In the genomic region with DNA sequence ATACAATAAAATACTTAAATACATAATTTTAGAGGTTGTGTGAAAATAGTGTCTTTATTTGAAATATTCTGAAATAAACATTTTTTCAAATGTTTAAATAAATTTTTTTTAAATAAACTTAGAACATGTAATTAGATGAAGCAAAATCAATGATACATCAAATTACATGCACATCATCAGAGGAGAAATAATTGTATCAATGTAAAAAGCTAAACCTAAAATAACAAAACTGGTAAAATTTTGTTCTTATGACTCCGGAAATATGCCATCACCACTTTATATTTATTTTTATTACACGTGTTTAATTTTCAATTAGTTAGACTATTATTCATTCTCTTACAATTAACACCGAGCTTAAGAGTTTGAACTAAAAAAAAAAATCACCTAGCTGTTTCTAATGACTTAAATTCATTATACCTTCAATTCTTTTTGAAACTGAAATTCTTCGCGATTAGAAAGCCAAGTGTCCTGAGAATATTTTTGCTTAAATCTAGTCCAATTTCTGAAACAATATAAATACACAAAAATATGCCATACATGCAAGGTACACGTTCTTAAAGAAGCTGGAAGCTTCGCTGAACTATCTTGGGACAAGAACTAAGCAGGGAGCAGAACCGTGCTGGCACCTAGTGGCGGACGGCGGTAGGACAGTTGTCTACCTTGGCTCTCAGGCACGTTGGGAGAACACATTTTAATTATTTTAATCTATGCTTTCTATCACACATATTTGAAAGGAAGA, we compare ENCODE assay signal across 8 cellular contexts.
DNase-seq lines count a peak whose midpoint lies in the region; ATAC-seq, FAIRE-seq and TF ChIP-seq lines count a peak whose summit lies in the region.

No MANE protein-coding gene starts in this region.

- H3K36me3 ChIP-seq in GM23248 (ENCODE audit: low read depth) (no peaks in the 10 kb centered on the region), Karpas-422 (ENCODE audit: insufficient read depth, low read length) (no peaks in the 10 kb centered on the region), OCI-LY3 (replicated peaks; ENCODE audit: low read depth, low read length) (no peaks in the 10 kb centered on the region), gastroesophageal sphincter (no peaks in the 10 kb centered on the region), ovary (no peaks in the 10 kb centered on the region), vagina (no peaks in the 10 kb centered on the region)

- no peaks in the 10 kb centered on the region for H3K4me1 Mint-ChIP-seq in activated T-helper 2 cell treated with anti-CD3 and anti-CD28 coated beads, Interferon-gamma antibody, Interleukin-2, Interleukin-4, amounts not matched to agents 10 μg/mL and 5 μg/mL and 100 μg/mL, durations not matched to agents 14 hours and 24 hours and 36 hours (ENCODE audit: low read depth)

- peaks cover 35% of the 10 kb centered on the region for H3K4me1 ChIP-seq in GM23248 (ENCODE audit: insufficient read depth)
- H3K4me1 ChIP-seq in Karpas-422 (ENCODE audit: low read length) = peaks cover 45% of the 10 kb centered on the region
- H3K4me1 ChIP-seq in OCI-LY3 (ENCODE audit: low read length) = peaks cover 18% of the 10 kb centered on the region
- H3K4me1 ChIP-seq in gastroesophageal sphincter = no peaks in the 10 kb centered on the region
- no peaks in the 10 kb centered on the region for H3K4me1 ChIP-seq in ovary (ENCODE audit: insufficient read depth)
- no peaks in the 10 kb centered on the region for H3K4me1 ChIP-seq in vagina

- TF ChIP-seq EP300 in gastroesophageal sphincter (IDR thresholded peaks at IDR 0.05) = no peak
- no peak for TF ChIP-seq EP300 in ovary (IDR thresholded peaks at IDR 0.05)

- H3K27me3 Mint-ChIP-seq in activated T-helper 2 cell treated with anti-CD3 and anti-CD28 coated beads, Interferon-gamma antibody, Interleukin-2, Interleukin-4, amounts not matched to agents 10 μg/mL and 5 μg/mL and 100 μg/mL, durations not matched to agents 14 hours and 24 hours and 36 hours (ENCODE audit: low read depth) = no peaks in the 10 kb centered on the region

- H3K27ac Mint-ChIP-seq in activated T-helper 2 cell treated with anti-CD3 and anti-CD28 coated beads, Interferon-gamma antibody, Interleukin-2, Interleukin-4, amounts not matched to agents 10 μg/mL and 5 μg/mL and 100 μg/mL, durations not matched to agents 14 hours and 24 hours and 36 hours = no peak overlapping the region

- H3K4me3 ChIP-seq in GM23248 (0 out of 2 replicates have a peak overlapping the region, but pooled peaks have one; percentile 7), Karpas-422 (ENCODE audit: low read length) (no peak overlapping the region), OCI-LY3 (ENCODE audit: low read length) (peak overlapping the region; percentile 38; the same call in 1 of the 2 replicates), gastroesophageal sphincter (no peak overlapping the region), ovary (no peak overlapping the region), vagina (no peak overlapping the region)

- H3K9me2 ChIP-seq in GM23248 (ENCODE audit: insufficient read depth) (no peaks in the 10 kb centered on the region), Karpas-422 (replicated peaks; ENCODE audit: insufficient read depth, low read length) (no peaks in the 10 kb centered on the region)

- in situ Hi-C loops in GM23248 (cut with MboI) = loop anchor here (25.0 kb wide), 1 partner anchor 280 kb away; the partner anchor contains the start of gene PAX9

- H3K9me3 Mint-ChIP-seq in activated T-helper 2 cell treated with anti-CD3 and anti-CD28 coated beads, Interferon-gamma antibody, Interleukin-2, Interleukin-4, amounts not matched to agents 10 μg/mL and 5 μg/mL and 100 μg/mL, durations not matched to agents 14 hours and 24 hours and 36 hours = no peaks in the 10 kb centered on the region

- TF ChIP-seq POLR2A in gastroesophageal sphincter (IDR thresholded peaks at IDR 0.05) (no peak), ovary (IDR thresholded peaks at IDR 0.05) (no peak), vagina (IDR thresholded peaks at IDR 0.05) (no peak)

- H3K9ac ChIP-seq in GM23248 = no peak overlapping the region
- H3K9ac ChIP-seq in Karpas-422 (ENCODE audit: low read length) = 0 out of 2 replicates have a peak overlapping the region, but pooled peaks have one; percentile 19
- no peak overlapping the region for H3K9ac ChIP-seq in OCI-LY3 (ENCODE audit: low read length)

- no peak overlapping the region for H3K27ac ChIP-seq in GM23248
- H3K27ac ChIP-seq in Karpas-422 (ENCODE audit: low read length) = no peak overlapping the region
- no peak overlapping the region for H3K27ac ChIP-seq in OCI-LY3 (ENCODE audit: low read length)
- H3K27ac ChIP-seq in gastroesophageal sphincter = no peak overlapping the region
- no peak overlapping the region for H3K27ac ChIP-seq in ovary
- no peak overlapping the region for H3K27ac ChIP-seq in vagina

- no peak for ATAC-seq in gastroesophageal sphincter

- FAIRE-seq in G401.6 (lab: Jason Lieb, UNC) = peak; percentile 89

- peak; percentile 71 for DNase-seq in GM23248
- peak; percentile 96 for DNase-seq in Karpas-422
- peak; percentile 10 for DNase-seq in activated T-helper 2 cell treated with anti-CD3 and anti-CD28 coated beads, Interferon-gamma antibody, Interleukin-2, Interleukin-4, amounts not matched to agents 10 μg/mL and 5 μg/mL and 100 μg/mL, durations not matched to agents 14 hours and 24 hours and 36 hours (ENCODE audit: low spot score)
- DNase-seq in ovary = peak; percentile 12 to 66 (median 51)
- no peak for DNase-seq in vagina (ENCODE audit: extremely low spot score in 2 of 2)

- H3F3A ChIP-seq in GM23248 (ENCODE audit: insufficient read depth) = peaks cover 26% of the 10 kb centered on the region

- H3K27me3 ChIP-seq in GM23248 (replicated peaks; ENCODE audit: insufficient read depth) (no peaks in the 10 kb centered on the region), Karpas-422 (ENCODE audit: low read length) (no peaks in the 10 kb centered on the region; the same call in 1 of the 2 replicates), OCI-LY3 (ENCODE audit: low read depth, low read length) (no peaks in the 10 kb centered on the region), gastroesophageal sphincter (no peaks in the 10 kb centered on the region), ovary (no peaks in the 10 kb centered on the region), vagina (no peaks in the 10 kb centered on the region)

- H3K4me2 ChIP-seq in GM23248 (ENCODE audit: unreplicated experiment) = peak overlapping the region; percentile 45
- peak overlapping the region; percentile 55 for H3K4me2 ChIP-seq in Karpas-422 (ENCODE audit: low read depth, low read length, poor library complexity, severe bottlenecking)
- peak overlapping the region; percentile 73 for H3K4me2 ChIP-seq in OCI-LY3 (ENCODE audit: low read length)

- no peaks in the 10 kb centered on the region for H4K20me1 ChIP-seq in GM23248 (ENCODE audit: insufficient read depth)
- H4K20me1 ChIP-seq in Karpas-422 (ENCODE audit: insufficient read depth, low read depth, low read length) = no peaks in the 10 kb centered on the region
- H4K20me1 ChIP-seq in OCI-LY3 (ENCODE audit: insufficient read depth, low read length) = no peaks in the 10 kb centered on the region

- H2AFZ ChIP-seq in GM23248 = no peak overlapping the region
- H2AFZ ChIP-seq in Karpas-422 (ENCODE audit: low read length) = peak overlapping the region; percentile 71
- H2AFZ ChIP-seq in OCI-LY3 (ENCODE audit: low read depth, low read length) = peak overlapping the region; percentile 60; the same call in 1 of the 2 replicates

- TF ChIP-seq CTCF in OCI-LY3 (IDR thresholded peaks at IDR 0.05; ENCODE audit: low read depth, low read length) = peak; percentile 95
- TF ChIP-seq CTCF in gastroesophageal sphincter (IDR thresholded peaks at IDR 0.05) = peak; percentile 79 to 91 (median 84)
- TF ChIP-seq CTCF in ovary (IDR thresholded peaks at IDR 0.05) = peak in 2 of 3 donors; percentile 54 to 67
- TF ChIP-seq CTCF in vagina (IDR thresholded peaks at IDR 0.05) = peak; percentile 63 to 86 (median 70)

- no peak overlapping the region for H3K4me3 Mint-ChIP-seq in activated T-helper 2 cell treated with anti-CD3 and anti-CD28 coated beads, Interferon-gamma antibody, Interleukin-2, Interleukin-4, amounts not matched to agents 10 μg/mL and 5 μg/mL and 100 μg/mL, durations not matched to agents 14 hours and 24 hours and 36 hours (ENCODE audit: low read depth)

- intact Hi-C loops in activated T-helper 2 cell treated with anti-CD3 and anti-CD28 coated beads, Interferon-gamma antibody, Interleukin-2, Interleukin-4, amounts not matched to agents 10 μg/mL and 5 μg/mL and 100 μg/mL, durations not matched to agents 14 hours and 24 hours and 36 hours (cut with micrococcal nuclease) = no loop called here
- intact Hi-C loops in ovary (cut with DNase I) = loop anchor here in 1 of 4 donors (10.0 kb wide), 1 partner anchor 397 kb away; no protein-coding TSS in a partner anchor
- intact Hi-C loops in vagina (cut with DNase I) = no loop called here

- H3K9me3 ChIP-seq in GM23248 (ENCODE audit: low read depth) (no peaks in the 10 kb centered on the region), Karpas-422 (ENCODE audit: low read length) (no peaks in the 10 kb centered on the region), OCI-LY3 (ENCODE audit: insufficient read depth, low read length) (no peaks in the 10 kb centered on the region), gastroesophageal sphincter (no peaks in the 10 kb centered on the region), ovary (no peaks in the 10 kb centered on the region), vagina (no peaks in the 10 kb centered on the region)

- 9 to 12% methylated on average over 12 of the region's 12 CpGs for WGBS in GM23248 (ENCODE audit: low coverage in 1 of 2, low lambda C conversion rate in 2 of 2, missing lambda C conversion rate in 2 of 2), 2 experiments
- WGBS in gastroesophageal sphincter (ENCODE audit: low coverage in 1 of 2), 2 donors = 8 to 10% methylated on average over 12 of the region's 12 CpGs
- WGBS in ovary, 3 donors = 9 to 11% (median 11%) methylated on average over 12 of the region's 12 CpGs

- H3K79me2 ChIP-seq in GM23248 (ENCODE audit: insufficient read depth) (no peaks in the 10 kb centered on the region), Karpas-422 (ENCODE audit: low read length) (no peaks in the 10 kb centered on the region), OCI-LY3 (ENCODE audit: low read length) (no peaks in the 10 kb centered on the region)

- H3K36me3 Mint-ChIP-seq in activated T-helper 2 cell treated with anti-CD3 and anti-CD28 coated beads, Interferon-gamma antibody, Interleukin-2, Interleukin-4, amounts not matched to agents 10 μg/mL and 5 μg/mL and 100 μg/mL, durations not matched to agents 14 hours and 24 hours and 36 hours (ENCODE audit: low read depth) = no peaks in the 10 kb centered on the region

Comparison
In these comparisons a context has a peak if more than half of its experiments do, and no peak if none do; other contexts are left out.
1. DNase-seq: peak in GM23248 (single experiment), Karpas-422 (single experiment), activated T-helper 2 cell treated with anti-CD3 and anti-CD28 coated beads, Interferon-gamma antibody, Interleukin-2, Interleukin-4, amounts not matched to agents 10 μg/mL and 5 μg/mL and 100 μg/mL, durations not matched to agents 14 hours and 24 hours and 36 hours (single experiment) and ovary (5 of 5); none in vagina (0 of 2).
2. H3K4me3 ChIP-seq: peak in GM23248 (single experiment) and OCI-LY3 (single experiment); none in Karpas-422 (single experiment), gastroesophageal sphincter (0 of 2), ovary (single experiment) and vagina (0 of 2).
3. Peak in every context shown above with its lines, with median percentiles within 50 percentile points of each other: H3K4me2 ChIP-seq and CTCF ChIP-seq.